25 cellular contexts compared by ENCODE assay signal in the genomic region with DNA sequence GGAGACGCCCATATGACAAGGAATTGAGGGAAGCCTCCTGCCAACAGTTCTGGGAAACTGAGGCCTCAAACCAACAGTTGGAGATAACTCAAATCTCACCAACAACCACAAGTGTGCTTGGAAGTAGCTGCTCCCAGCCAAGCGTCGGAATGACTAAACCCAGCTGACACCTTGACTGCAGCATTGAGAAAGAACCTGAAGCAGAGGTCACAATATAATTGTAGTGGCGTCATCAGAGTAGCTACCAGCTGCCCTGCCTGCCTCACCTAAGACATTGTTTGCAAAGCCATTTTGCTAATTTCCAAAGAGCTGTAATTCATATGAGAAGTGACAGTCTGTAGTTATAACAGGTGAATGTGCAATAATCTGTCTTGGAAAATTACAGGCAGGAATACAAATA. TPM values are rescaled to one million over a fixed set of nuclear protein-coding genes. Genes with fewer than 3 reads are reported as not detected.
DNase-seq lines count a peak whose midpoint lies in the region; ATAC-seq, FAIRE-seq and TF ChIP-seq lines count a peak whose summit lies in the region.
"Had no signal": no experiment of that assay in that cellular context is flagged by ENCODE, and none has a peak within 500 bp of the region (broad histone marks: within the 10 kb centered on the region; RNA-seq: fewer than 3 reads in every experiment).

No MANE protein-coding gene starts in this region.

- no peaks in the 10 kb centered on the region for H3K9me3 Mint-ChIP-seq in MCF 10A (ENCODE audit: unreplicated experiment)

- BruUV-seq in MCF 10A (replicated peaks; lab: Mats Ljungman, UMichigan): no TSS peak

- no peaks in the 10 kb centered on the region for H3K27me3 Mint-ChIP-seq in MCF 10A (ENCODE audit: insufficient read depth, unreplicated experiment)
- H3K27me3 Mint-ChIP-seq: dendritic cell treated with granulocyte-macrophage colony-stimulating factor and Interleukin-4, amounts not matched to agents 40 ng/mL and 50 ng/mL, for 4 days; stimulated activated naive CD8-positive, alpha-beta T cell treated with anti-CD3 and anti-CD28 coated beads, Interleukin-15, amount 100 ng/mL, for 72 hours had no signal

- FAIRE-seq in islet of Langerhans (lab: Jason Lieb, UNC): peak; percentile 98
- FAIRE-seq: endometrium, GM12878, pancreas had no signal

- H3K9me3 ChIP-seq in breast epithelium: no peaks in the 10 kb centered on the region
- H3K9me3 ChIP-seq in Peyer's patch: no peaks in the 10 kb centered on the region
- H3K9me3 ChIP-seq: pancreas, tibial artery had no signal

- CTCF ChIA-PET in MCF 10A (lab: Yijun Ruan, JAX): interaction anchor here (0.5 to 3.1 kb wide), 7 partner anchors 12 to 352 kb away, joined by 4 to 17 read pairs (median 4); a partner anchor contains a TSS

- H3K4me1 ChIP-seq in breast epithelium: no peaks in the 10 kb centered on the region
- H3K4me1 ChIP-seq in Peyer's patch: peaks cover 0 to 3% (median 0%) of the 10 kb centered on the region in 4 donors
- H3K4me1 ChIP-seq: pancreas, tibial artery had no signal

- H3K27ac ChIP-seq in breast epithelium (no peak overlapping the region), Peyer's patch (peak overlapping the region in 2 of 4 donors; percentile 40 to 72)
- H3K27ac ChIP-seq: pancreas, tibial artery had no signal

- no peak for ATAC-seq in HG03354 (IDR thresholded peaks at IDR 0.05; ENCODE audit: poor library complexity, severe bottlenecking, unreplicated experiment)
- ATAC-seq: activated CD8-positive, alpha-beta T cell treated with anti-CD3 and anti-CD28 coated beads, Interleukin-2, amount 10 ng/mL, durations not matched to agents 7 days and 5 days; GM12878; left cardiac atrium; right cardiac atrium; stimulated activated naive CD8-positive, alpha-beta T cell treated with anti-CD3 and anti-CD28 coated beads, Interleukin-15, amount 100 ng/mL, for 72 hours had no signal

- H3K4me3 ChIP-seq in breast epithelium: no peak overlapping the region
- no peak overlapping the region for H3K4me3 ChIP-seq in Peyer's patch
- H3K4me3 ChIP-seq: GM12878, pancreas, tibial artery had no signal

- intact Hi-C loops in MCF 10A (cut with micrococcal nuclease) (loop anchor here (5.0 to 10.0 kb wide), 2 partner anchors 290 to 977 kb away; no protein-coding TSS in a partner anchor), breast epithelium (cut with DNase I; ENCODE audit: low total_unique reads) (no loop called here)

- no peaks in the 10 kb centered on the region for H3K27me3 ChIP-seq in breast epithelium
- H3K27me3 ChIP-seq in Peyer's patch: no peaks in the 10 kb centered on the region
- H3K27me3 ChIP-seq: pancreas, tibial artery had no signal

- peak; percentile 56 for DNase-seq in MCF 10A (ENCODE audit: unreplicated experiment)
- DNase-seq in breast epithelium (ENCODE audit: low spot score in 2 of 2): no peak
- peak in 2 of 3 donors; percentile 60 to 70 for DNase-seq in Peyer's patch
- no peak for DNase-seq in NCI-H1048 (lab: John Stamatoyannopoulos, UW)
- no peak for DNase-seq in GM19240 (ENCODE audit: insufficient read length, low spot score)
- DNase-seq in SKM-1 (lab: John Stamatoyannopoulos, UW; ENCODE audit: unreplicated experiment): no peak
- DNase-seq: activated CD4-positive, CD25-positive, alpha-beta regulatory T cell treated with anti-CD3 and anti-CD28 coated beads, Interleukin-2, amount 50 U/mL, for 72 hours; activated CD8-positive, alpha-beta T cell treated with anti-CD3 and anti-CD28 coated beads, Interleukin-2, amount 10 ng/mL, durations not matched to agents 7 days and 5 days; activated gamma-delta T cell treated with Interleukin-2 at 50 U/mL for 16 hours; DMS79 treated with DMSO at 0.1 percent for 48 hours; glutamatergic neuron; left cardiac atrium; pancreas; right cardiac atrium; stimulated activated naive CD8-positive, alpha-beta T cell treated with anti-CD3 and anti-CD28 coated beads, Interleukin-15, amount 100 ng/mL, for 72 hours; SW 1271; tibial artery had no signal

- no peaks in the 10 kb centered on the region for H3K36me3 ChIP-seq in breast epithelium
- no peaks in the 10 kb centered on the region for H3K36me3 ChIP-seq in Peyer's patch
- H3K36me3 ChIP-seq: pancreas, tibial artery had no signal

- H3K4me1 Mint-ChIP-seq in MCF 10A (ENCODE audit: insufficient read depth, unreplicated experiment): peaks cover 23% of the 10 kb centered on the region
- H3K4me1 Mint-ChIP-seq: B cell; nephron; stimulated activated naive CD8-positive, alpha-beta T cell treated with anti-CD3 and anti-CD28 coated beads, Interleukin-15, amount 100 ng/mL, for 72 hours had no signal

- H3K27ac Mint-ChIP-seq in MCF 10A (ENCODE audit: low read depth, unreplicated experiment): no peak overlapping the region
- H3K27ac Mint-ChIP-seq: activated CD8-positive, alpha-beta T cell treated with anti-CD3 and anti-CD28 coated beads, Interleukin-2, amount 10 ng/mL, durations not matched to agents 7 days and 5 days; B cell; dendritic cell treated with granulocyte-macrophage colony-stimulating factor and Interleukin-4, amounts not matched to agents 40 ng/mL and 50 ng/mL, for 4 days; nephron; stimulated activated naive CD8-positive, alpha-beta T cell treated with anti-CD3 and anti-CD28 coated beads, Interleukin-15, amount 100 ng/mL, for 72 hours had no signal

- TF ChIP-seq CTCF in MCF 10A (IDR thresholded peaks at IDR 0.05; ENCODE audit: unreplicated experiment) (no peak), breast epithelium (IDR thresholded peaks at IDR 0.05) (no peak), Peyer's patch (IDR thresholded peaks at IDR 0.05) (no peak)

- no peaks in the 10 kb centered on the region for H3K36me3 Mint-ChIP-seq in MCF 10A (ENCODE audit: insufficient read depth, unreplicated experiment)

- no peak for TF ChIP-seq POLR2A in breast epithelium (IDR thresholded peaks at IDR 0.05)
- TF ChIP-seq POLR2A in Peyer's patch (IDR thresholded peaks at IDR 0.05): no peak

- H3K4me3 Mint-ChIP-seq in MCF 10A (ENCODE audit: unreplicated experiment): no peak overlapping the region
- H3K4me3 Mint-ChIP-seq: activated CD8-positive, alpha-beta T cell treated with anti-CD3 and anti-CD28 coated beads, Interleukin-2, amount 10 ng/mL, durations not matched to agents 7 days and 5 days; B cell; dendritic cell treated with granulocyte-macrophage colony-stimulating factor and Interleukin-4, amounts not matched to agents 40 ng/mL and 50 ng/mL, for 4 days; nephron; stimulated activated naive CD8-positive, alpha-beta T cell treated with anti-CD3 and anti-CD28 coated beads, Interleukin-15, amount 100 ng/mL, for 72 hours had no signal

- POLR2A ChIA-PET in MCF 10A (lab: Yijun Ruan, JAX): interaction anchor here (1.0 to 9.1 kb wide), 6 partner anchors 9 to 125 kb away, joined by 3 to 124 read pairs (median 5); a partner anchor contains a TSS

RNA-seq across cellular contexts. Expression of a gene that starts 40.8 kb away (rescaled TPM):
- 0.28 and 0.56 TPM in 2 replicates for total RNA-seq in MCF 10A (2022)
- total RNA-seq in breast epithelium: under 1 TPM; 0.32 to 0.66 (median 0.59) TPM
- total RNA-seq in Peyer's patch: under 1 TPM in 1 of 4 donors, not detected in 3; 0.19 TPM
- total RNA-seq: A172 had no signal

RNA-seq across cellular contexts. Expression of a gene that starts 59.6 kb away (rescaled TPM):
- 47.7 and 59.9 TPM in 2 replicates for total RNA-seq in MCF 10A (2022)
- total RNA-seq in breast epithelium: 10 to 100 TPM; 12.8 to 34.0 (median 16.5) TPM
- 10 to 100 TPM; 15.7 to 87.1 (median 67.1) TPM for total RNA-seq in Peyer's patch

Comparison
In these comparisons a context has a peak if more than half of its experiments do, and no peak if none do; other contexts are left out.
1. DNase-seq: peak in MCF 10A (single experiment) and Peyer's patch (2 of 3); none in breast epithelium (0 of 2), NCI-H1048 (single experiment), GM19240 (single experiment) and SKM-1 (single experiment).